ENCODE assay signal across 9 cellular contexts in genomic region chr12:86914716-86915115, GRCh38.
DNase-seq lines count a peak whose midpoint lies in the region; ATAC-seq and TF ChIP-seq lines count a peak whose summit lies in the region.
"Had no signal": no experiment of that assay in that cellular context is flagged by ENCODE, and none has a peak within 500 bp of the region (broad histone marks: within the 10 kb centered on the region; RNA-seq: fewer than 3 reads in every experiment).

No MANE protein-coding gene starts in this region.

- TF ChIP-seq CTCF in endodermal cell (conservative IDR thresholded peaks at IDR 0.05): peak; percentile 83

- no peak overlapping the region for H3K4me3 ChIP-seq in HAP-1
- no peak overlapping the region for H3K4me3 ChIP-seq in endodermal cell (ENCODE audit: low read length)

- H3K27me3 ChIP-seq in HAP-1 (ENCODE audit: low read depth): no peaks in the 10 kb centered on the region
- no peaks in the 10 kb centered on the region for H3K27me3 ChIP-seq in endodermal cell (ENCODE audit: control insufficient read depth, insufficient read depth, low read length, poor library complexity, severe bottlenecking)

- peak; percentile 49 to 56 for DNase-seq in HAP-1 (ENCODE audit: low spot score in 2 of 2)
- DNase-seq in NCI-H748 (lab: John Stamatoyannopoulos, UW; ENCODE audit: unreplicated experiment): peak; percentile 41
- DNase-seq in endodermal cell: peak; percentile 74
- DNase-seq in pons (ENCODE audit: low spot score): peak; percentile 38
- DNase-seq in NCI-H2107 treated with DMSO at 0.1 percent for 48 hours (lab: John Stamatoyannopoulos, UW; ENCODE audit: unreplicated experiment): no peak
- DNase-seq in activated CD8-positive, alpha-beta memory T cell treated with anti-CD3 and anti-CD28 coated beads, Interleukin-2, amount 10 ng/mL, durations not matched to agents 7 days and 5 days: no peak
- DNase-seq in stimulated activated CD4-positive, alpha-beta T cell treated with anti-CD3 and anti-CD28 coated beads, Interleukin-4, amount 100 ng/mL, for 24 hours: no peak

- H3K36me3 ChIP-seq in HAP-1 (replicated peaks) (no peaks in the 10 kb centered on the region), endodermal cell (ENCODE audit: control insufficient read depth, insufficient read depth, low read length) (no peaks in the 10 kb centered on the region)

- H3K9me3 Mint-ChIP-seq in endodermal cell: peaks cover 31% of the 10 kb centered on the region
- H3K9me3 Mint-ChIP-seq in activated CD8-positive, alpha-beta memory T cell treated with anti-CD3 and anti-CD28 coated beads, Interleukin-2, amount 10 ng/mL, durations not matched to agents 7 days and 5 days (ENCODE audit: low read depth): peaks cover 2% of the 10 kb centered on the region

- peaks cover 14% of the 10 kb centered on the region for H3K36me3 Mint-ChIP-seq in endodermal cell (ENCODE audit: low read depth)
- H3K36me3 Mint-ChIP-seq in activated CD8-positive, alpha-beta memory T cell treated with anti-CD3 and anti-CD28 coated beads, Interleukin-2, amount 10 ng/mL, durations not matched to agents 7 days and 5 days: no peaks in the 10 kb centered on the region

- no peaks in the 10 kb centered on the region for H3K4me1 ChIP-seq in HAP-1
- no peaks in the 10 kb centered on the region for H3K4me1 ChIP-seq in endodermal cell (ENCODE audit: control insufficient read depth, insufficient read depth, low read length)

- H3K4me3 Mint-ChIP-seq in endodermal cell: no peak overlapping the region
- H3K4me3 Mint-ChIP-seq in activated CD8-positive, alpha-beta memory T cell treated with anti-CD3 and anti-CD28 coated beads, Interleukin-2, amount 10 ng/mL, durations not matched to agents 7 days and 5 days: no peak overlapping the region

- H3K4me1 Mint-ChIP-seq in endodermal cell: peaks cover 9% of the 10 kb centered on the region
- no peaks in the 10 kb centered on the region for H3K4me1 Mint-ChIP-seq in activated CD8-positive, alpha-beta memory T cell treated with anti-CD3 and anti-CD28 coated beads, Interleukin-2, amount 10 ng/mL, durations not matched to agents 7 days and 5 days

- in situ Hi-C loops in HAP-1 (cut with MboI; ENCODE audit: low sequenced_read_pairs): no loop called here

- no peak overlapping the region for H3K27ac ChIP-seq in endodermal cell (ENCODE audit: low read depth, low read length)
- H3K27ac ChIP-seq: HL-60 had no signal

- H3K9ac ChIP-seq in endodermal cell (ENCODE audit: extremely low read depth, low read length, poor library complexity, severe bottlenecking): no peak overlapping the region

- no peak overlapping the region for H3K27ac Mint-ChIP-seq in endodermal cell
- no peak overlapping the region for H3K27ac Mint-ChIP-seq in activated CD8-positive, alpha-beta memory T cell treated with anti-CD3 and anti-CD28 coated beads, Interleukin-2, amount 10 ng/mL, durations not matched to agents 7 days and 5 days

- H3K27me3 Mint-ChIP-seq in endodermal cell (ENCODE audit: insufficient read depth): peaks cover 2% of the 10 kb centered on the region
- no peaks in the 10 kb centered on the region for H3K27me3 Mint-ChIP-seq in activated CD8-positive, alpha-beta memory T cell treated with anti-CD3 and anti-CD28 coated beads, Interleukin-2, amount 10 ng/mL, durations not matched to agents 7 days and 5 days

- no peaks in the 10 kb centered on the region for H3K9me3 ChIP-seq in HAP-1
- peaks cover 4% of the 10 kb centered on the region for H3K9me3 ChIP-seq in endodermal cell (ENCODE audit: control insufficient read depth, low read length)

- no peak for ATAC-seq in activated CD8-positive, alpha-beta memory T cell treated with anti-CD3 and anti-CD28 coated beads, Interleukin-2, amount 10 ng/mL, durations not matched to agents 7 days and 5 days
- ATAC-seq in HG03139 (IDR thresholded peaks at IDR 0.05; ENCODE audit: unreplicated experiment): no peak

- CTCF ChIA-PET in activated CD8-positive, alpha-beta memory T cell treated with anti-CD3 and anti-CD28 coated beads, Interleukin-2, amount 10 ng/mL, durations not matched to agents 7 days and 5 days (lab: Charles Lee): no interaction called here

Comparison
In these comparisons a context has a peak if more than half of its experiments do, and no peak if none do; other contexts are left out.
1. DNase-seq: peak in HAP-1 (2 of 2), NCI-H748 (single experiment), endodermal cell (single experiment) and pons (single experiment); none in NCI-H2107 treated with DMSO at 0.1 percent for 48 hours (single experiment), activated CD8-positive, alpha-beta memory T cell treated with anti-CD3 and anti-CD28 coated beads, Interleukin-2, amount 10 ng/mL, durations not matched to agents 7 days and 5 days (single experiment) and stimulated activated CD4-positive, alpha-beta T cell treated with anti-CD3 and anti-CD28 coated beads, Interleukin-4, amount 100 ng/mL, for 24 hours (single experiment).